In the genomic region with DNA sequence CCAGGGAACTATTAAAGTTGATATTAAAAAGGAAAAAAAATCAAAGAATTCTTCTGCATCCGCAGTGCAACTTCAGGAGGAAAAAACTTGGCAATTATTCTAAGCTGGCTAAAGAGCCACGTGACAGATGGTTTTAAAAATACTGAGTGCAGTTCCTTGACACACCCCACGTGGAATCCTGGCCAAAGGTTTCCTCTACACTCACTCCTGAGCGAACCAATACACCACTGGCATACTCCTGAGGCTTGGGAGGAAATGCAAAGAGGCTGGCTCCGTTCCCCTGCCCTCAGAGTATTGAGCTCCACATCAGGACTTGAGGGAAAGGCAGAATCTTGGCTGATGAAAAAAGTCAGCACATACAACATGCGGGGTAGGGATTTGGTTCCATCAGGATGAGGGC, we compare ENCODE assay signal across 18 cellular contexts.
"Had no signal": no experiment of that assay in that cellular context is flagged by ENCODE, and none has a peak within 500 bp of the region (broad histone marks: within the 10 kb centered on the region; RNA-seq: fewer than 3 reads in every experiment).

No MANE protein-coding gene starts in this region.

- H3K27ac ChIP-seq: cardiac muscle cell, coronary artery, neural progenitor cell, ovary, tibial artery had no signal

- H3K9me3 ChIP-seq: esophagus squamous epithelium, ovary, tibial artery had no signal

- H3K36me3 ChIP-seq: cardiac muscle cell, esophagus squamous epithelium, neural progenitor cell, ovary, tibial artery had no signal

- H3K4me3 ChIP-seq: cardiac muscle cell, coronary artery, esophagus squamous epithelium, neural progenitor cell, ovary, tibial artery had no signal

- ATAC-seq: stimulated activated effector memory CD8-positive, alpha-beta T cell treated with anti-CD3 and anti-CD28 coated beads, Interleukin-12 subunit alpha, Interleukin-12 subunit beta, amount 100 ng/mL, for 72 hours had no signal

- DNase-seq: activated CD4-positive, alpha-beta T cell treated with anti-CD3 and anti-CD28 coated beads, Interleukin-2, amount 10 ng/mL, durations not matched to agents 7 days and 5 days; activated CD8-positive, alpha-beta memory T cell treated with anti-CD3 and anti-CD28 coated beads for 24 hours; activated naive CD4-positive, alpha-beta T cell treated with Interleukin-2 at 50 U/mL for 16 hours; esophagus squamous epithelium; foreskin melanocyte; head of caudate nucleus; immature natural killer cell; midbrain; naive B cell; stimulated activated CD4-positive, alpha-beta T cell treated with anti-CD3 and anti-CD28 coated beads, Interleukin-12 subunit alpha, Interleukin-12 subunit beta, amount 100 ng/mL, for 4 hours; stimulated activated CD4-positive, alpha-beta T cell treated with anti-CD3 and anti-CD28 coated beads, Interleukin-2, amount 100 ng/mL, for 24 hours; SW 1271 had no signal

- H3K27me3 ChIP-seq: cardiac muscle cell, esophagus squamous epithelium, neural progenitor cell, ovary, tibial artery had no signal
